Comparison of ENCODE assay signal across 29 cellular contexts in genomic region chr10:71271626-71272025, GRCh38. TPM values are rescaled to one million over a fixed set of nuclear protein-coding genes. Genes with fewer than 3 reads are reported as not detected.
DNase-seq lines count a peak whose midpoint lies in the region; ATAC-seq, FAIRE-seq and TF ChIP-seq lines count a peak whose summit lies in the region.
"Had no signal": no experiment of that assay in that cellular context is flagged by ENCODE, and none has a peak within 500 bp of the region (broad histone marks: within the 10 kb centered on the region; RNA-seq: fewer than 3 reads in every experiment).

No MANE protein-coding gene starts in this region.

- H3K9me3 ChIP-seq in endothelial cell of umbilical vein (replicated peaks; ENCODE audit: control insufficient read depth, insufficient read depth, low read length) (no peaks in the 10 kb centered on the region), trophoblast cell (ENCODE audit: insufficient read depth, low read depth, low read length) (no peaks in the 10 kb centered on the region), T-helper 17 cell (ENCODE audit: control insufficient read depth, low read length, poor library complexity, severe bottlenecking) (no peaks in the 10 kb centered on the region)
- H3K9me3 ChIP-seq: gastroesophageal sphincter, mucosa of descending colon, thyroid gland had no signal

- H3K27ac ChIP-seq in endothelial cell of umbilical vein (ENCODE audit: insufficient read depth, low read depth, low read length) (peak overlapping the region; percentile 82), trophoblast cell (ENCODE audit: low read depth, low read length) (no peak overlapping the region)
- H3K27ac ChIP-seq: 22Rv1, brain microvascular endothelial cell, gastroesophageal sphincter, HL-60, neural progenitor cell, thyroid gland had no signal

- BruUV-seq in endothelial cell of umbilical vein (replicated peaks; lab: Mats Ljungman, UMichigan): no TSS peak

- H2BK5ac ChIP-seq in trophoblast cell (ENCODE audit: low read depth, low read length, poor library complexity): no peak overlapping the region

- TF ChIP-seq CTCF in endothelial cell of umbilical vein (IDR thresholded peaks at IDR 0.05; ENCODE audit: extremely low read depth in 1 of 2, insufficient read depth in 1 of 2, low read depth in 1 of 2, low read length in 2 of 2): no peak

- no peaks in the 10 kb centered on the region for H3K9me1 ChIP-seq in endothelial cell of umbilical vein (replicated peaks; ENCODE audit: control insufficient read depth, extremely low read depth, insufficient read depth, low read length)

- peak overlapping the region; percentile 63 for H3K9ac ChIP-seq in endothelial cell of umbilical vein (replicated peaks; ENCODE audit: extremely low read depth, insufficient read depth, low read length)
- no peak overlapping the region for H3K9ac ChIP-seq in trophoblast cell (ENCODE audit: low read length)
- H3K9ac ChIP-seq: neural progenitor cell had no signal

- H3K4me1 Mint-ChIP-seq in T-helper 17 cell: peaks cover 11% of the 10 kb centered on the region
- H3K4me1 Mint-ChIP-seq: activated CD4-positive, alpha-beta T cell treated with anti-CD3 and anti-CD28 coated beads for 36 hours; stimulated activated naive CD8-positive, alpha-beta T cell treated with anti-CD3 and anti-CD28 coated beads, Interleukin-15, amount 100 ng/mL, for 72 hours had no signal

- H3K4me3 ChIP-seq in endothelial cell of umbilical vein (replicated peaks in 1 of 3; ENCODE audit: insufficient read depth in 1 of 3, low read depth in 1 of 3, low read length in 3 of 3) (no peak overlapping the region), trophoblast cell (ENCODE audit: low read depth, low read length) (no peak overlapping the region)
- H3K4me3 ChIP-seq: gastroesophageal sphincter, mucosa of descending colon, neural progenitor cell, thyroid gland had no signal

- DNase-seq in DMS 273 (lab: John Stamatoyannopoulos, UW; ENCODE audit: unreplicated experiment): peak; percentile 30
- DNase-seq in DMS 273 treated with DMSO at 0.1 percent for 48 hours (lab: John Stamatoyannopoulos, UW): no peak
- DNase-seq in RPMI7951 (ENCODE audit: low read depth): peak; percentile 57
- peak; percentile 36 for DNase-seq in endothelial cell of umbilical vein (ENCODE audit: low read depth, low spot score)
- DNase-seq in trophoblast cell: no peak
- no peak for DNase-seq in T-helper 17 cell
- DNase-seq: activated CD4-positive, alpha-beta T cell treated with anti-CD3 and anti-CD28 coated beads for 36 hours; activated CD8-positive, alpha-beta memory T cell treated with anti-CD3 and anti-CD28 coated beads for 24 hours; activated gamma-delta T cell; activated T-cell treated with anti-CD3 and anti-CD28 coated beads, Interleukin-2, amount 50 U/mL, for 1 hour; CD4-positive, alpha-beta T cell; DMS53; effector memory CD8-positive, alpha-beta T cell; HCEC 1CT; mucosa of descending colon; NCI-H2081; NCI-H446; PC-3; stimulated activated naive CD8-positive, alpha-beta T cell treated with anti-CD3 and anti-CD28 coated beads, Interleukin-15, amount 100 ng/mL, for 72 hours; thyroid gland had no signal

- POLR2A ChIA-PET in endothelial cell of umbilical vein (lab: Charles Lee): no interaction called here

- H3K18ac ChIP-seq in trophoblast cell (ENCODE audit: low read length): peak overlapping the region; percentile 12

- no peak overlapping the region for H4K91ac ChIP-seq in trophoblast cell (ENCODE audit: low read depth, low read length)

- no peak overlapping the region for H2BK12ac ChIP-seq in trophoblast cell (ENCODE audit: low read length)

- no peak overlapping the region for H3K4me2 ChIP-seq in endothelial cell of umbilical vein (ENCODE audit: insufficient read depth, low read length)
- no peak overlapping the region for H3K4me2 ChIP-seq in trophoblast cell (ENCODE audit: low read length)
- H3K4me2 ChIP-seq: neural progenitor cell had no signal

- FAIRE-seq in endothelial cell of umbilical vein (lab: Jason Lieb, UNC): no peak
- FAIRE-seq: islet of Langerhans had no signal

- WGBS in trophoblast cell (ENCODE audit: extremely low coverage, insufficient coverage, insufficient read length): no CpG with 5 or more reads among the region's 16 CpGs

- no peak overlapping the region for H3K14ac ChIP-seq in trophoblast cell (ENCODE audit: low read length)

- H3K23ac ChIP-seq in trophoblast cell (ENCODE audit: low read length): no peak overlapping the region

- H2BK120ac ChIP-seq in trophoblast cell (ENCODE audit: insufficient read depth, low read length, poor library complexity): no peak overlapping the region

- no peak for TF ChIP-seq POLR2A in endothelial cell of umbilical vein (IDR thresholded peaks at IDR 0.05; ENCODE audit: low read depth, low read length)

- no peaks in the 10 kb centered on the region for H4K20me1 ChIP-seq in endothelial cell of umbilical vein (replicated peaks; ENCODE audit: control insufficient read depth, extremely low read depth, insufficient read depth, low read length)

- peaks cover 8% of the 10 kb centered on the region for H3K79me1 ChIP-seq in trophoblast cell (ENCODE audit: low read length)

- no peaks in the 10 kb centered on the region for H3K36me3 Mint-ChIP-seq in T-helper 17 cell (ENCODE audit: low read depth)
- H3K36me3 Mint-ChIP-seq: neural progenitor cell had no signal

- dilution Hi-C loops in endothelial cell of umbilical vein (cut with MboI; ENCODE audit: extremely low pct_ligation_motif_present, low sequenced_read_pairs): no loop called here

- no peak overlapping the region for H3K4ac ChIP-seq in trophoblast cell (ENCODE audit: low read depth, low read length)

- H3K79me2 ChIP-seq in endothelial cell of umbilical vein (ENCODE audit: control insufficient read depth, insufficient read depth, low read length) (no peaks in the 10 kb centered on the region), trophoblast cell (ENCODE audit: control insufficient read depth, insufficient read depth, low read length, poor library complexity) (peaks cover 6% of the 10 kb centered on the region)

- no peaks in the 10 kb centered on the region for H3K27me3 ChIP-seq in endothelial cell of umbilical vein (ENCODE audit: control insufficient read depth in 2 of 2, insufficient read depth in 2 of 2, low read length in 2 of 2)
- H3K27me3 ChIP-seq in trophoblast cell (ENCODE audit: insufficient read depth, low read length): no peaks in the 10 kb centered on the region
- H3K27me3 ChIP-seq: brain microvascular endothelial cell, gastroesophageal sphincter, neural progenitor cell, thyroid gland had no signal

- H3K36me3 ChIP-seq in endothelial cell of umbilical vein (ENCODE audit: control insufficient read depth in 2 of 2, extremely low read depth in 1 of 2, insufficient read depth in 2 of 2, low read length in 2 of 2): no peaks in the 10 kb centered on the region
- H3K36me3 ChIP-seq in trophoblast cell (ENCODE audit: control insufficient read depth in 1 of 2, insufficient read depth in 2 of 2, low read length in 2 of 2): peaks cover 4 to 15% of the 10 kb centered on the region in 2 experiments
- H3K36me3 ChIP-seq: brain microvascular endothelial cell, gastroesophageal sphincter, neural progenitor cell, thyroid gland had no signal

- no peak overlapping the region for H3K27ac Mint-ChIP-seq in T-helper 17 cell
- H3K27ac Mint-ChIP-seq: activated CD4-positive, alpha-beta T cell treated with anti-CD3 and anti-CD28 coated beads for 36 hours; CD4-positive, alpha-beta T cell; effector memory CD8-positive, alpha-beta T cell; neural progenitor cell had no signal

- H3K4me3 Mint-ChIP-seq in T-helper 17 cell: no peak overlapping the region
- H3K4me3 Mint-ChIP-seq: activated CD4-positive, alpha-beta T cell treated with anti-CD3 and anti-CD28 coated beads for 36 hours; CD4-positive, alpha-beta T cell; effector memory CD8-positive, alpha-beta T cell; neural progenitor cell; stimulated activated naive CD8-positive, alpha-beta T cell treated with anti-CD3 and anti-CD28 coated beads, Interleukin-15, amount 100 ng/mL, for 72 hours had no signal

- no peak overlapping the region for H2AK5ac ChIP-seq in trophoblast cell (ENCODE audit: low read length)

- no peak overlapping the region for H4K12ac ChIP-seq in trophoblast cell (ENCODE audit: low read depth, low read length)

- no peak for ATAC-seq in HG03095 (IDR thresholded peaks at IDR 0.05; ENCODE audit: unreplicated experiment)
- no peak for ATAC-seq in T-helper 17 cell
- no peak for ATAC-seq in HG02973 (IDR thresholded peaks at IDR 0.05; ENCODE audit: unreplicated experiment)
- ATAC-seq: activated CD4-positive, alpha-beta T cell treated with anti-CD3 and anti-CD28 coated beads for 36 hours; effector memory CD8-positive, alpha-beta T cell; gastroesophageal sphincter; mucosa of descending colon; stimulated activated naive CD8-positive, alpha-beta T cell treated with anti-CD3 and anti-CD28 coated beads, Interleukin-15, amount 100 ng/mL, for 72 hours had no signal

- peaks cover 4% of the 10 kb centered on the region for H3K27me3 Mint-ChIP-seq in T-helper 17 cell
- H3K27me3 Mint-ChIP-seq: activated CD4-positive, alpha-beta T cell treated with anti-CD3 and anti-CD28 coated beads for 36 hours; CD4-positive, alpha-beta T cell had no signal

- H2AFZ ChIP-seq in endothelial cell of umbilical vein (ENCODE audit: low read depth, low read length): peak overlapping the region; percentile 60
- no peak overlapping the region for H2AFZ ChIP-seq in trophoblast cell (ENCODE audit: insufficient read depth, low read length, poor library complexity)
- H2AFZ ChIP-seq: neural progenitor cell had no signal

- CTCF ChIA-PET in endothelial cell of umbilical vein (lab: Charles Lee): interaction anchor here (0.6 to 3.9 kb wide), 11 partner anchors 12 to 942 kb away, joined by 3 to 97 read pairs (median 18); partner anchors contain the start of gene UNC5B

- no peak overlapping the region for H4K8ac ChIP-seq in trophoblast cell (ENCODE audit: low read depth, low read length)

- intact Hi-C loops in endothelial cell of umbilical vein (cut with micrococcal nuclease): loop anchor here (1.0 to 5.0 kb wide), 4 partner anchors 27 to 368 kb away; partner anchors contain the start of gene UNC5B

- peaks cover 19% of the 10 kb centered on the region for H3K4me1 ChIP-seq in endothelial cell of umbilical vein (ENCODE audit: control insufficient read depth, extremely low read depth, insufficient read depth, low read length)
- peaks cover 16 to 34% of the 10 kb centered on the region in 2 experiments for H3K4me1 ChIP-seq in trophoblast cell (ENCODE audit: control insufficient read depth in 1 of 2, insufficient read depth in 2 of 2, low read length in 2 of 2)

RNA-seq across cellular contexts. Expression of gene SLC29A3, which starts 47.4 kb away (rescaled TPM):
- 0.39 and 1.2 TPM in 2 replicates for total RNA-seq in RPMI7951 (2014; rRNA removed; shearing (Covaris generic))
- total RNA-seq in endothelial cell of umbilical vein: 3.5 and 5.0 TPM in 2 replicates
- polyA plus RNA-seq in endothelial cell of umbilical vein: 8.7 and 9.1 TPM in 2 replicates
- polyA plus RNA-seq in endothelial cell of umbilical vein (2011; cell fraction: cytosol; rRNA removed): 4.0 and 4.3 TPM in 2 replicates
- polyA plus RNA-seq in endothelial cell of umbilical vein (2011; cell fraction: nucleus; rRNA removed): 2.5 and 3.3 TPM in 2 replicates
- 7.0 and 8.4 TPM in 2 replicates for polyA plus RNA-seq in endothelial cell of umbilical vein (2012)
- polyA minus RNA-seq in endothelial cell of umbilical vein: 6.4 and 6.9 TPM in 2 replicates
- polyA minus RNA-seq in endothelial cell of umbilical vein (2011; cell fraction: cytosol; rRNA and poly(A)+ RNA removed): 5.1 TPM
- 2.4 and 2.7 TPM in 2 replicates for polyA minus RNA-seq in endothelial cell of umbilical vein (2011; cell fraction: nucleus; rRNA and poly(A)+ RNA removed)
- polyA plus RNA-seq in trophoblast cell (2013): 6.4 and 6.8 TPM in 2 replicates
- 1 to 10 TPM; 3.2 to 3.3 TPM for total RNA-seq in T-helper 17 cell

RNA-seq across cellular contexts. Expression of gene UNC5B, which starts 59.3 kb away (rescaled TPM):
- total RNA-seq in RPMI7951 (2014; rRNA removed; shearing (Covaris generic)): 19.3 and 25.3 TPM in 2 replicates
- total RNA-seq in endothelial cell of umbilical vein (2.5 and 5.4 TPM in 2 replicates), T-helper 17 cell (not detected)
- 0.39 and 0.57 TPM in 2 replicates for polyA plus RNA-seq in endothelial cell of umbilical vein
- 0.37 and 0.45 TPM in 2 replicates for polyA plus RNA-seq in endothelial cell of umbilical vein (2011; cell fraction: cytosol; rRNA removed)
- 0.73 and 0.76 TPM in 2 replicates for polyA plus RNA-seq in endothelial cell of umbilical vein (2011; cell fraction: nucleus; rRNA removed)
- polyA plus RNA-seq in endothelial cell of umbilical vein (2012): 0.18 and 0.37 TPM in 2 replicates
- polyA minus RNA-seq in endothelial cell of umbilical vein: 0.39 and 0.49 TPM in 2 replicates
- polyA minus RNA-seq in endothelial cell of umbilical vein (2011; cell fraction: cytosol; rRNA and poly(A)+ RNA removed): 3.7 TPM
- 0.24 and 0.29 TPM in 2 replicates for polyA minus RNA-seq in endothelial cell of umbilical vein (2011; cell fraction: nucleus; rRNA and poly(A)+ RNA removed)
- 54.7 and 55.5 TPM in 2 replicates for polyA plus RNA-seq in trophoblast cell (2013)
- total RNA-seq: T-helper 1 cell treated with Interleukin-12 subunit alpha and Interleukin-12 subunit beta and Interleukin-4 antibody, amounts not matched to agents 30 ng/mL and 1 ng/mL, for 36 hours had no signal

Comparison
In these comparisons a context has a peak if more than half of its experiments do, and no peak if none do; other contexts are left out.
1. DNase-seq: peak in DMS 273 (single experiment), RPMI7951 (single experiment) and endothelial cell of umbilical vein (single experiment); none in DMS 273 treated with DMSO at 0.1 percent for 48 hours (single experiment), trophoblast cell (0 of 2) and T-helper 17 cell (0 of 3).